ENCODE assay signal across 20 cellular contexts in genomic region chrX:13933851-13934250, GRCh38.
"Had no signal": no experiment of that assay in that cellular context is flagged by ENCODE, and none has a peak within 500 bp of the region (broad histone marks: within the 10 kb centered on the region; RNA-seq: fewer than 3 reads in every experiment).

No MANE protein-coding gene starts in this region.

- H3K27ac ChIP-seq: coronary artery, gastroesophageal sphincter, heart left ventricle, sigmoid colon, tibial artery had no signal

- DNase-seq: activated CD4-positive, alpha-beta memory T cell treated with anti-CD3 and anti-CD28 coated beads, Interleukin-2, amount 10 ng/mL, durations not matched to agents 7 days and 5 days; activated CD4-positive, alpha-beta T cell treated with anti-CD3 and anti-CD28 coated beads for 48 hours; activated CD4-positive, CD25-positive, alpha-beta regulatory T cell; activated CD8-positive, alpha-beta memory T cell treated with anti-CD3 and anti-CD28 coated beads, Interleukin-2, amount 10 ng/mL, durations not matched to agents 7 days and 5 days; activated naive CD4-positive, alpha-beta T cell; activated naive CD8-positive, alpha-beta T cell treated with anti-CD3 and anti-CD28 coated beads for 36 hours; amniotic stem cell; effector CD8-positive, alpha-beta T cell; heart left ventricle; sigmoid colon; stimulated activated CD4-positive, alpha-beta T cell treated with anti-CD3 and anti-CD28 coated beads, Interleukin-4, amount 100 ng/mL, for 24 hours; T-cell; T-helper 9 cell; tibial artery had no signal

- H3K4me3 Mint-ChIP-seq: activated CD4-positive, alpha-beta memory T cell treated with anti-CD3 and anti-CD28 coated beads, Interleukin-2, amount 10 ng/mL, durations not matched to agents 7 days and 5 days; activated CD8-positive, alpha-beta memory T cell treated with anti-CD3 and anti-CD28 coated beads, Interleukin-2, amount 10 ng/mL, durations not matched to agents 7 days and 5 days; activated naive CD8-positive, alpha-beta T cell treated with anti-CD3 and anti-CD28 coated beads for 36 hours; activated T-helper 17 cell treated with anti-CD3 and anti-CD28 coated beads, Interleukin-2, amount 50 U/mL, for 72 hours; central memory CD8-positive, alpha-beta T cell; natural killer cell treated with Interleukin-12 subunit alpha and Interleukin-12 subunit beta and Interleukin-15 and Interleukin-18, amount 100 ng/mL, for 72 hours; stimulated activated effector memory CD8-positive, alpha-beta T cell treated with anti-CD3 and anti-CD28 coated beads, Interleukin-12 subunit alpha, Interleukin-12 subunit beta, amount 100 ng/mL, for 72 hours; T-cell had no signal

- H3K36me3 Mint-ChIP-seq: activated CD8-positive, alpha-beta memory T cell treated with anti-CD3 and anti-CD28 coated beads, Interleukin-2, amount 10 ng/mL, durations not matched to agents 7 days and 5 days; activated naive CD8-positive, alpha-beta T cell treated with anti-CD3 and anti-CD28 coated beads for 36 hours; natural killer cell treated with Interleukin-12 subunit alpha and Interleukin-12 subunit beta and Interleukin-15 and Interleukin-18, amount 100 ng/mL, for 72 hours; stimulated activated effector memory CD8-positive, alpha-beta T cell treated with anti-CD3 and anti-CD28 coated beads, Interleukin-12 subunit alpha, Interleukin-12 subunit beta, amount 100 ng/mL, for 72 hours; T-cell had no signal

- H3K9me3 ChIP-seq: gastroesophageal sphincter, sigmoid colon, tibial artery had no signal

- H3K36me3 ChIP-seq: gastroesophageal sphincter, heart left ventricle, sigmoid colon, tibial artery had no signal

- H3K4me3 ChIP-seq: coronary artery, gastroesophageal sphincter, heart left ventricle, sigmoid colon, tibial artery had no signal

- H3K9me3 Mint-ChIP-seq: activated CD4-positive, alpha-beta memory T cell treated with anti-CD3 and anti-CD28 coated beads, Interleukin-2, amount 10 ng/mL, durations not matched to agents 7 days and 5 days; activated naive CD8-positive, alpha-beta T cell treated with anti-CD3 and anti-CD28 coated beads for 36 hours; activated T-helper 17 cell treated with anti-CD3 and anti-CD28 coated beads, Interleukin-2, amount 50 U/mL, for 72 hours; central memory CD8-positive, alpha-beta T cell; natural killer cell treated with Interleukin-12 subunit alpha and Interleukin-12 subunit beta and Interleukin-15 and Interleukin-18, amount 100 ng/mL, for 72 hours; stimulated activated effector memory CD8-positive, alpha-beta T cell treated with anti-CD3 and anti-CD28 coated beads, Interleukin-12 subunit alpha, Interleukin-12 subunit beta, amount 100 ng/mL, for 72 hours; T-cell had no signal

- H3K4me1 Mint-ChIP-seq: activated CD4-positive, alpha-beta memory T cell treated with anti-CD3 and anti-CD28 coated beads, Interleukin-2, amount 10 ng/mL, durations not matched to agents 7 days and 5 days; activated CD8-positive, alpha-beta memory T cell treated with anti-CD3 and anti-CD28 coated beads, Interleukin-2, amount 10 ng/mL, durations not matched to agents 7 days and 5 days; activated T-helper 17 cell treated with anti-CD3 and anti-CD28 coated beads, Interleukin-2, amount 50 U/mL, for 72 hours; central memory CD8-positive, alpha-beta T cell; stimulated activated effector memory CD8-positive, alpha-beta T cell treated with anti-CD3 and anti-CD28 coated beads, Interleukin-12 subunit alpha, Interleukin-12 subunit beta, amount 100 ng/mL, for 72 hours had no signal

- H3K27ac Mint-ChIP-seq: activated CD4-positive, alpha-beta memory T cell treated with anti-CD3 and anti-CD28 coated beads, Interleukin-2, amount 10 ng/mL, durations not matched to agents 7 days and 5 days; activated CD8-positive, alpha-beta memory T cell treated with anti-CD3 and anti-CD28 coated beads, Interleukin-2, amount 10 ng/mL, durations not matched to agents 7 days and 5 days; activated naive CD8-positive, alpha-beta T cell treated with anti-CD3 and anti-CD28 coated beads for 36 hours; activated T-helper 17 cell treated with anti-CD3 and anti-CD28 coated beads, Interleukin-2, amount 50 U/mL, for 72 hours; natural killer cell treated with Interleukin-12 subunit alpha and Interleukin-12 subunit beta and Interleukin-15 and Interleukin-18, amount 100 ng/mL, for 72 hours; stimulated activated effector memory CD8-positive, alpha-beta T cell treated with anti-CD3 and anti-CD28 coated beads, Interleukin-12 subunit alpha, Interleukin-12 subunit beta, amount 100 ng/mL, for 72 hours; T-cell had no signal

- H3K27me3 ChIP-seq: gastroesophageal sphincter had no signal

- ATAC-seq: activated CD8-positive, alpha-beta memory T cell treated with anti-CD3 and anti-CD28 coated beads, Interleukin-2, amount 10 ng/mL, durations not matched to agents 7 days and 5 days; activated T-helper 17 cell treated with anti-CD3 and anti-CD28 coated beads, Interleukin-2, amount 50 U/mL, for 72 hours; gastroesophageal sphincter; heart left ventricle; natural killer cell treated with Interleukin-12 subunit alpha and Interleukin-12 subunit beta and Interleukin-15 and Interleukin-18, amount 100 ng/mL, for 72 hours; stimulated activated effector memory CD8-positive, alpha-beta T cell treated with anti-CD3 and anti-CD28 coated beads, Interleukin-12 subunit alpha, Interleukin-12 subunit beta, amount 100 ng/mL, for 72 hours; T-cell had no signal
